8 cellular contexts compared by ENCODE assay signal in the genomic region with DNA sequence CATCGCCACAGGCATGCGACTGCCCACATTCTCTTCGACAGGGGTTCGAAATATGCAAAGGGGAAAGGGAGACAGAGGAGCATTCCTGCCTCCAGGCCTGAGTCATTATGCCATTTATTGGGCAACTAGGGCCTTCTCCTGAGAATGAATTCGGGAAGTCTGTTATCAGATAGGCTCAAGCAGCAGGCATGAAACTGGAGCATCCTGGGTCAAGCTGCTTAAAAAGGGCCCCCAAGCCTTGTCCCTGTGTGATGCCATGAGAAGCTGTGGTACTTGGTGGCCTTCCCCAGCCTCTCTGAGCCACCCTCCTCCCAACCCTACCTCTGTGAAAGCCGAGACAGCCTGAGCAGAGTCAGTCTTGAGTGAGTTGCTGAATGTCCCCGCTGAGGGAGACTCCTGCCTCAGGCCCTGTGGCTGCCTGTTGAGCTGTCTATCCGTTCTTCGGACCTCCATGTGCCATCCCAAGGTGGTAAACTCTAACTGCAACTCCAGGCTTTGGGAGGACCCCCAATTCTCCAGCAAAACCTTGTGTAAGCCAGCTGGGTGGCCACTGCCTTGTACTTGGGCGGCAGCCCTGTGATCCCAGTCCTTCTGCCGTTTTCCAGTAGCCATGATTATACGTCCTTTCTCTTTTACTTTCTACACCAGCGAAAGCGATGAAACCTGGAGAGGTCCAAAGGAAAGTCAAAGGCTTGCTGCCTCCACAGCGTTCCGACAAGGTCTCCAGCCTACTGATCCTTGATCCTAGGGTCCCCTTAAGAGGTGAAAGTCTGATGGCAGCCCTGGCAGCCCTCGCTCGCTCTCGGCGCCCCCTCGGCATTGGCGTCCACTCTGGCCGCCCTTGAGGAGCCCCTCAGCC. TPM values are rescaled to one million over a fixed set of nuclear protein-coding genes. Genes with fewer than 3 reads are reported as not detected.
DNase-seq lines count a peak whose midpoint lies in the region; ATAC-seq and TF ChIP-seq lines count a peak whose summit lies in the region.

No MANE protein-coding gene starts in this region.

- ATAC-seq in upper lobe of right lung (no peak), foreskin keratinocyte (no peak)

- peak overlapping the region; percentile 55 for H3K4me3 Mint-ChIP-seq in activated naive CD4-positive, alpha-beta T cell treated with anti-CD3 and anti-CD28 coated beads, Interleukin-2, amount 50 U/mL, for 24 hours
- no peak overlapping the region for H3K4me3 Mint-ChIP-seq in activated naive CD8-positive, alpha-beta T cell treated with anti-CD3 and anti-CD28 coated beads for 36 hours

- H3K4me3 ChIP-seq in upper lobe of right lung, result no peak overlapping the region

- peaks cover 46% of the 10 kb centered on the region for H3K4me1 Mint-ChIP-seq in activated naive CD4-positive, alpha-beta T cell treated with anti-CD3 and anti-CD28 coated beads, Interleukin-2, amount 50 U/mL, for 24 hours
- peaks cover 39% of the 10 kb centered on the region for H3K4me1 Mint-ChIP-seq in activated naive CD8-positive, alpha-beta T cell treated with anti-CD3 and anti-CD28 coated beads for 36 hours

- H3K27me3 Mint-ChIP-seq in activated naive CD4-positive, alpha-beta T cell treated with anti-CD3 and anti-CD28 coated beads, Interleukin-2, amount 50 U/mL, for 24 hours, result no peaks in the 10 kb centered on the region
- no peaks in the 10 kb centered on the region for H3K27me3 Mint-ChIP-seq in activated naive CD8-positive, alpha-beta T cell treated with anti-CD3 and anti-CD28 coated beads for 36 hours

- no peak overlapping the region for H3K27ac ChIP-seq in upper lobe of right lung
- no peak overlapping the region for H3K27ac ChIP-seq in foreskin keratinocyte

- no peaks in the 10 kb centered on the region for H3K36me3 Mint-ChIP-seq in activated naive CD4-positive, alpha-beta T cell treated with anti-CD3 and anti-CD28 coated beads, Interleukin-2, amount 50 U/mL, for 24 hours
- peaks cover 13% of the 10 kb centered on the region for H3K36me3 Mint-ChIP-seq in activated naive CD8-positive, alpha-beta T cell treated with anti-CD3 and anti-CD28 coated beads for 36 hours

- intact Hi-C loops in upper lobe of right lung (cut with DNase I), result no loop called here

- H3K9me3 Mint-ChIP-seq in activated naive CD4-positive, alpha-beta T cell treated with anti-CD3 and anti-CD28 coated beads, Interleukin-2, amount 50 U/mL, for 24 hours, result no peaks in the 10 kb centered on the region
- no peaks in the 10 kb centered on the region for H3K9me3 Mint-ChIP-seq in activated naive CD8-positive, alpha-beta T cell treated with anti-CD3 and anti-CD28 coated beads for 36 hours

- TF ChIP-seq CTCF in upper lobe of right lung (IDR thresholded peaks at IDR 0.05) (no peak), foreskin keratinocyte (conservative IDR thresholded peaks at IDR 0.05) (no peak)

- no peaks in the 10 kb centered on the region for H3K27me3 ChIP-seq in upper lobe of right lung
- H3K27me3 ChIP-seq in foreskin keratinocyte, result no peaks in the 10 kb centered on the region

- H3K36me3 ChIP-seq in upper lobe of right lung, result no peaks in the 10 kb centered on the region

- no peaks in the 10 kb centered on the region for H3K9me3 ChIP-seq in upper lobe of right lung

- no peak for DNase-seq in activated naive CD4-positive, alpha-beta T cell treated with anti-CD3 and anti-CD28 coated beads, Interleukin-2, amount 50 U/mL, for 16 hours
- DNase-seq in activated naive CD8-positive, alpha-beta T cell treated with anti-CD3 and anti-CD28 coated beads for 36 hours, result no peak
- DNase-seq in kidney tubule cell (ENCODE audit: low spot score) (peak; percentile 6), upper lobe of right lung (peak; percentile 21), superior temporal gyrus (ENCODE audit: extremely low spot score) (no peak), foreskin keratinocyte (no peak)
- DNase-seq in stimulated activated CD4-positive, alpha-beta T cell treated with anti-CD3 and anti-CD28 coated beads, Interleukin-2, amount 100 ng/mL, for 24 hours, result no peak

- H3K27ac Mint-ChIP-seq in activated naive CD4-positive, alpha-beta T cell treated with anti-CD3 and anti-CD28 coated beads, Interleukin-2, amount 50 U/mL, for 24 hours, result peak overlapping the region; percentile 98
- peak overlapping the region; percentile 91 for H3K27ac Mint-ChIP-seq in activated naive CD8-positive, alpha-beta T cell treated with anti-CD3 and anti-CD28 coated beads for 36 hours

- H3K4me1 ChIP-seq in upper lobe of right lung (peaks cover 5% of the 10 kb centered on the region), foreskin keratinocyte (no peaks in the 10 kb centered on the region)

RNA-seq across cellular contexts. Expression of gene NBDY, which starts 37.7 kb away (rescaled TPM):
- total RNA-seq in activated naive CD8-positive, alpha-beta T cell treated with anti-CD3 and anti-CD28 coated beads for 36 hours, result 10 to 100 TPM; 43.9 to 50.0 TPM
- 30.7 TPM for total RNA-seq in upper lobe of right lung
- 20.8 and 21.9 TPM in 2 replicates for total RNA-seq in foreskin keratinocyte
- polyA plus RNA-seq in foreskin keratinocyte, result 47.8 and 48.2 TPM in 2 replicates

Comparison
In these comparisons a context has a peak if more than half of its experiments do, and no peak if none do; other contexts are left out.
1. DNase-seq: peak in kidney tubule cell (single experiment) and upper lobe of right lung (single experiment); none in activated naive CD4-positive, alpha-beta T cell treated with anti-CD3 and anti-CD28 coated beads, Interleukin-2, amount 50 U/mL, for 16 hours (single experiment), activated naive CD8-positive, alpha-beta T cell treated with anti-CD3 and anti-CD28 coated beads for 36 hours (single experiment), superior temporal gyrus (single experiment), stimulated activated CD4-positive, alpha-beta T cell treated with anti-CD3 and anti-CD28 coated beads, Interleukin-2, amount 100 ng/mL, for 24 hours (0 of 2) and foreskin keratinocyte (0 of 2).